In the genomic region with DNA sequence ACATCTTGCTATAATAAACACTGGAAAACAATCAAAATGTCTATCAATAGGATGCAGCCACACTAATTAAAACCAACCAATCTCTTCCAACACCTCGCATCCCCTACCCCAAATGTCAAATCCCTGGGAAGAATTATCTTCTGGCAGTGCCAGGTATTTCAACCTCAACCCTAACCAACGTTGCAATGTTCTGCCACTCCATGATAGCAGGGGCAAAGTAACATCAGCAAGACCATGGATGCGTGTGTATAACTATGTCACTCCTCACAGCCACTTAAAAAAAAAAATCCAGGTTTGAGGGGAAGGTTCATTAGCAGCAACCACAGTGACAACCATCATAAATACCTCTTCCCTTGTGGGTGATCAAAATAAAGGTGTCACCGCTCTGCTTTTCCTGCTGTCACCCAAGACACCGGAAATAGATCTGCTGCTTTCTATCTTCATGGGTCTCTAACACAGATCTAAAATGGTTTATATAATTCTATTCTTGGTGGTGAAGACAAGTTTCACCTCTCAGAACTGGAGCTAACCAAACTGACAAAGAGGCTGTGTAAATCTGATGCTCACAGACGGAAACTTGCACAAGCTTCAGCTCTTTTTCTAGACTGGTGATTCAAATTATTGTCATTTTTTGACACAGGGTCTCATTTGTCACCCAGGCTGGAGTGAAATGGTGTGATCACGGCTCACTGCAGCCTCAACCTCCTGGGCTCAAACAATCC, we compare ENCODE assay signal across 15 cellular contexts. TPM values are rescaled to one million over a fixed set of nuclear protein-coding genes. Genes with fewer than 3 reads are reported as not detected.
DNase-seq lines count a peak whose midpoint lies in the region; ATAC-seq lines count a peak whose summit lies in the region.
"Had no signal": no experiment of that assay in that cellular context is flagged by ENCODE, and none has a peak within 500 bp of the region (broad histone marks: within the 10 kb centered on the region; RNA-seq: fewer than 3 reads in every experiment).

No MANE protein-coding gene starts in this region.

- no peaks in the 10 kb centered on the region for H3K27me3 Mint-ChIP-seq in activated T-helper 17 cell treated with anti-CD3 and anti-CD28 coated beads, Interleukin-2, amount 50 U/mL, for 72 hours
- H3K27me3 Mint-ChIP-seq in naive thymus-derived CD4-positive, alpha-beta T cell: no peaks in the 10 kb centered on the region

- H3K4me3 ChIP-seq in naive thymus-derived CD4-positive, alpha-beta T cell (ENCODE audit: low read length): peak overlapping the region; percentile 21
- H3K4me3 ChIP-seq: breast epithelium, thoracic aorta had no signal

- peak; percentile 66 for ATAC-seq in activated CD4-positive, CD25-positive, alpha-beta regulatory T cell treated with anti-CD3 and anti-CD28 coated beads, Interleukin-2, amount 50 U/mL, for 24 hours
- ATAC-seq in HG02798 (IDR thresholded peaks at IDR 0.05; ENCODE audit: poor library complexity, unreplicated experiment) (peak; percentile 51), GM21528 (IDR thresholded peaks at IDR 0.05; ENCODE audit: low FRiP score, unreplicated experiment) (no peak), GM19455 (IDR thresholded peaks at IDR 0.05; ENCODE audit: unreplicated experiment) (no peak)
- ATAC-seq in activated T-helper 17 cell treated with anti-CD3 and anti-CD28 coated beads, Interleukin-2, amount 50 U/mL, for 72 hours (replicated peaks): peak; percentile 77
- peak; percentile 83 for ATAC-seq in naive thymus-derived CD4-positive, alpha-beta T cell
- ATAC-seq: left ventricle myocardium superior had no signal

- POLR2A ChIA-PET in naive thymus-derived CD4-positive, alpha-beta T cell (lab: Charles Lee): interaction anchor here (1.2 to 3.0 kb wide), 3 partner anchors 10 to 21 kb away, joined by 3 to 28 read pairs (median 10); a partner anchor contains a TSS

- CTCF ChIA-PET in naive thymus-derived CD4-positive, alpha-beta T cell (lab: Charles Lee): interaction anchor here (0.6 to 1.0 kb wide), 2 partner anchors 10 to 78 kb away, joined by 4 read pairs; a partner anchor contains a TSS

- H3K27ac ChIP-seq in naive thymus-derived CD4-positive, alpha-beta T cell (ENCODE audit: low read depth, low read length): peak overlapping the region; percentile 64
- H3K27ac ChIP-seq: 22Rv1, thoracic aorta had no signal

- peak overlapping the region; percentile 46 for H3K4me3 Mint-ChIP-seq in activated T-helper 17 cell treated with anti-CD3 and anti-CD28 coated beads, Interleukin-2, amount 50 U/mL, for 72 hours
- H3K4me3 Mint-ChIP-seq in naive thymus-derived CD4-positive, alpha-beta T cell: peak overlapping the region; percentile 23 to 77 (median 66)
- H3K4me3 Mint-ChIP-seq: nephron had no signal

- intact Hi-C loops in naive thymus-derived CD4-positive, alpha-beta T cell (cut with micrococcal nuclease): loop anchor here in 1 of 2 donors (1.0 kb wide), 1 partner anchor 10 kb away; a partner anchor contains a TSS

- H3K27me3 ChIP-seq in naive thymus-derived CD4-positive, alpha-beta T cell (ENCODE audit: control insufficient read depth in 2 of 2, insufficient read depth in 2 of 2, low read length in 2 of 2): no peaks in the 10 kb centered on the region
- H3K27me3 ChIP-seq: breast epithelium had no signal

- H3K27ac Mint-ChIP-seq in activated T-helper 17 cell treated with anti-CD3 and anti-CD28 coated beads, Interleukin-2, amount 50 U/mL, for 72 hours: peak overlapping the region; percentile 75
- peak overlapping the region; percentile 74 to 96 (median 92) for H3K27ac Mint-ChIP-seq in naive thymus-derived CD4-positive, alpha-beta T cell
- H3K27ac Mint-ChIP-seq: nephron had no signal

- peaks cover 49 to 86% (median 51%) of the 10 kb centered on the region in 3 experiments for H3K36me3 ChIP-seq in naive thymus-derived CD4-positive, alpha-beta T cell (ENCODE audit: control insufficient read depth in 2 of 3, insufficient read depth in 3 of 3, low read length in 3 of 3)

- H3K4me1 ChIP-seq in naive thymus-derived CD4-positive, alpha-beta T cell (ENCODE audit: control insufficient read depth in 2 of 2, insufficient read depth in 2 of 2, low read length in 2 of 2): peaks cover 21 to 38% of the 10 kb centered on the region in 2 donors
- H3K4me1 ChIP-seq: breast epithelium had no signal

- H3K9me3 Mint-ChIP-seq in activated T-helper 17 cell treated with anti-CD3 and anti-CD28 coated beads, Interleukin-2, amount 50 U/mL, for 72 hours: no peaks in the 10 kb centered on the region
- peaks cover 0 to 4% (median 0%) of the 10 kb centered on the region in 11 donors for H3K9me3 Mint-ChIP-seq in naive thymus-derived CD4-positive, alpha-beta T cell
- H3K9me3 Mint-ChIP-seq: nephron had no signal

- H3K4me1 Mint-ChIP-seq in activated T-helper 17 cell treated with anti-CD3 and anti-CD28 coated beads, Interleukin-2, amount 50 U/mL, for 72 hours: peaks cover 36% of the 10 kb centered on the region
- peaks cover 20 to 71% (median 54%) of the 10 kb centered on the region in 7 donors for H3K4me1 Mint-ChIP-seq in naive thymus-derived CD4-positive, alpha-beta T cell

- H3K36me3 Mint-ChIP-seq in activated T-helper 17 cell treated with anti-CD3 and anti-CD28 coated beads, Interleukin-2, amount 50 U/mL, for 72 hours (ENCODE audit: low read depth): peaks cover 98% of the 10 kb centered on the region
- peaks cover 16 to 62% (median 43%) of the 10 kb centered on the region in 5 donors for H3K36me3 Mint-ChIP-seq in naive thymus-derived CD4-positive, alpha-beta T cell

- DNase-seq in activated CD4-positive, CD25-positive, alpha-beta regulatory T cell treated with anti-CD3 and anti-CD28 coated beads, Interleukin-2, amount 50 U/mL, for 72 hours: no peak
- DNase-seq in naive thymus-derived CD4-positive, alpha-beta T cell: peak in 7 of 9 donors; percentile 31 to 66 (median 50)
- no peak for DNase-seq in NCI-H446 (lab: John Stamatoyannopoulos, UW)
- DNase-seq: C1 segment of cervical spinal cord, left ventricle myocardium superior, NCI-H510A had no signal

- H3K9me3 ChIP-seq in naive thymus-derived CD4-positive, alpha-beta T cell (ENCODE audit: control insufficient read depth in 2 of 3, low read length in 3 of 3): no peaks in the 10 kb centered on the region
- H3K9me3 ChIP-seq: breast epithelium, thoracic aorta had no signal

RNA-seq across cellular contexts. Expression of a gene that starts 9.9 kb away (rescaled TPM):
- total RNA-seq in activated T-helper 17 cell treated with anti-CD3 and anti-CD28 coated beads, Interleukin-2, amount 50 U/mL, for 72 hours: 100 to 1,000 TPM; 220 to 398 TPM
- 100 to 1,000 TPM; 152 to 274 (median 185) TPM for total RNA-seq in naive thymus-derived CD4-positive, alpha-beta T cell
- 100 to 1,000 TPM; 143 to 171 TPM for polyA plus RNA-seq in naive thymus-derived CD4-positive, alpha-beta T cell

RNA-seq across cellular contexts. Expression of a gene that starts 22.2 kb away (rescaled TPM):
- 100 to 1,000 TPM in 1 of 2 donors, 10 to 100 TPM in 1; 73.0 to 159 TPM for total RNA-seq in activated T-helper 17 cell treated with anti-CD3 and anti-CD28 coated beads, Interleukin-2, amount 50 U/mL, for 72 hours
- 100 to 1,000 TPM in 2 of 5 experiments, 10 to 100 TPM in 3; 40.6 to 137 (median 84.1) TPM for total RNA-seq in naive thymus-derived CD4-positive, alpha-beta T cell
- polyA plus RNA-seq in naive thymus-derived CD4-positive, alpha-beta T cell: 10 to 100 TPM; 19.0 to 21.8 TPM

Comparison
In these comparisons a context has a peak if more than half of its experiments do, and no peak if none do; other contexts are left out.
1. ATAC-seq: peak in activated CD4-positive, CD25-positive, alpha-beta regulatory T cell treated with anti-CD3 and anti-CD28 coated beads, Interleukin-2, amount 50 U/mL, for 24 hours (2 of 2), HG02798 (single experiment), activated T-helper 17 cell treated with anti-CD3 and anti-CD28 coated beads, Interleukin-2, amount 50 U/mL, for 72 hours (single experiment) and naive thymus-derived CD4-positive, alpha-beta T cell (single experiment); none in GM21528 (single experiment) and GM19455 (single experiment).
2. DNase-seq: peak in naive thymus-derived CD4-positive, alpha-beta T cell (7 of 9); none in activated CD4-positive, CD25-positive, alpha-beta regulatory T cell treated with anti-CD3 and anti-CD28 coated beads, Interleukin-2, amount 50 U/mL, for 72 hours (single experiment) and NCI-H446 (0 of 2).